In the genomic region with DNA sequence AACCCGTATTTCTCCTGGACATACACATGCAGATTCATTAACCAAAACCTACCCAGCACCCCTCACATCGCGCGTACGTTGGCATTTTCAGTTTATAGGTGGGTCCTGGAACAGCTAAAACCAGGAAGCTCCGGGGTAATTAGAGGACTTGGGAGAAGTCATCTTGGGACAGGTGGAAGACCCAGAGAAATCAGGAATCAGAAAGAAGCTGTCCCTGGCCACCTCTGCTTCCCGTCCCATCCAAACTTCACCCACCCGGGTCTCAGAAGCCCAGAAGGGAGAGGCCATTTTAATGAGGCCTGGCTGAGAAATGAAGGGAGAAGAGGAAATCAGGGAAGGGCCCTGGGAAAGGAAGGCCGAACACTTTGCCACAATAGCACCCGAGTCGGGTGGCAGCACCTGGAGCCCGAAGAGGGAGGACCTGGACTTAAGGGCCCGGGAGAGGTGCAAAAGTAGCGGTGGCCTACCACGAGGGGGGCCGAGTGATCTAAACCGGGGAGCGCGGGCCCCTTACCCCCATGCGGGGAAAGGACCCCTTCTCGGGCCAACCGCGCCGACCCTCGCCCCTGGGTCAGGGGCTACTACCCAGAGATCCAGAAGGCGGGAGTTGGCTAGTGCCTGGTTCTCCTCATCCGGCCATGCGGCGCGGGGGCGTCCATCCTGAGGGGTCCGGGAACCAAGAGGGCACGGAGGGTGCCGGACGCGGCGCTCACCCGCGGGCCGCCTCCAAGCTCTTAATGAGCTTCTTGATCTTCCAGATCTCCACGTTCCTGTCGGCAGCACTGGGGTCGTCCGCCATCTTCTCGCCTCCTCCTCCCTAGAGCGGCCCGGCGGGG, we compare ENCODE assay signal across 8 cellular contexts. TPM values are rescaled to one million over a fixed set of nuclear protein-coding genes. Genes with fewer than 3 reads are reported as not detected.
A peak's percentile ranks its signal among the peaks of the same experiment; 100 is the strongest.
DNase-seq lines count a peak whose midpoint lies in the region; ATAC-seq, FAIRE-seq and TF ChIP-seq lines count a peak whose summit lies in the region.

No MANE protein-coding gene starts in this region.

- H3K18ac ChIP-seq in neuronal stem cell (ENCODE audit: low read length) = peak overlapping the region; percentile 97

- peak overlapping the region; percentile 100 for H3K4me3 ChIP-seq in A549
- H3K4me3 ChIP-seq in neuronal stem cell (ENCODE audit: low read length in 2 of 2) = peak overlapping the region; percentile 71 to 97

- peak in 1 of 2 experiments; percentile 68; a peak in 3 of 6 replicates for ATAC-seq in A549
- ATAC-seq in GM21447 (IDR thresholded peaks at IDR 0.05; ENCODE audit: unreplicated experiment) = peak; percentile 1
- ATAC-seq in HG03521 (IDR thresholded peaks at IDR 0.05; ENCODE audit: unreplicated experiment) = no peak

- H3K79me1 ChIP-seq in neuronal stem cell (ENCODE audit: low read depth, low read length) = peaks cover 9% of the 10 kb centered on the region

- FAIRE-seq in A549 (lab: Jason Lieb, UNC) = no peak

- H2AFZ ChIP-seq in neuronal stem cell (ENCODE audit: low read length) = peak overlapping the region; percentile 95

- no peak for TF ChIP-seq RAD21 in A549 (conservative IDR thresholded peaks at IDR 0.05 in 1 of 2, IDR thresholded peaks at IDR 0.05 in 1 of 2)

- H4K91ac ChIP-seq in neuronal stem cell (ENCODE audit: low read depth, low read length, poor library complexity) = no peak overlapping the region

- WGBS in A549 (ENCODE audit: missing lambda C conversion rate) = 0% methylated on average over 38 of the region's 48 CpGs
- no CpG with 5 or more reads among the region's 48 CpGs for WGBS in neuronal stem cell (ENCODE audit: extremely low coverage in 2 of 2, insufficient read length in 2 of 2, insufficient replicate concordance in 1 of 2), 2 donors

- no peak overlapping the region for H3K14ac ChIP-seq in neuronal stem cell (ENCODE audit: low read length)

- CTCF ChIA-PET in A549 (lab: Yijun Ruan, JAX) = interaction anchor here (0.5 to 1.7 kb wide), 4 partner anchors 8 to 206 kb away, joined by 3 to 5 read pairs (median 4); no protein-coding TSS in a partner anchor

- H2BK5ac ChIP-seq in neuronal stem cell (ENCODE audit: low read length) = peak overlapping the region; percentile 75

- no peak overlapping the region for H3K23ac ChIP-seq in neuronal stem cell (ENCODE audit: low read depth, low read length, poor library complexity)

- peak overlapping the region; percentile 57 for H2BK120ac ChIP-seq in neuronal stem cell (ENCODE audit: low read depth, low read length)

- TF ChIP-seq EP300 in A549 (IDR thresholded peaks at IDR 0.05) = no peak

- H2AK5ac ChIP-seq in neuronal stem cell (ENCODE audit: low read depth, low read length) = peak overlapping the region; percentile 51

- POLR2A ChIA-PET in A549 (lab: Yijun Ruan, JAX) = interaction anchor here (0.9 to 2.5 kb wide), 13 partner anchors 8 to 204 kb away, joined by 3 to 21 read pairs (median 8); partner anchors contain the start of genes EGR1, FAM53C and HSPA9

- H3K36me3 ChIP-seq in neuronal stem cell (replicated peaks in 1 of 2; ENCODE audit: control insufficient read depth in 2 of 2, insufficient read depth in 2 of 2, low read length in 2 of 2) = peaks cover 3 to 47% of the 10 kb centered on the region in 2 donors

- no peak overlapping the region for H4K8ac ChIP-seq in neuronal stem cell (ENCODE audit: low read depth, low read length)

- H2BK15ac ChIP-seq in neuronal stem cell (ENCODE audit: low read length) = no peak overlapping the region

- H3K9me3 ChIP-seq in A549 (no peaks in the 10 kb centered on the region), neuronal stem cell (replicated peaks in 1 of 2; ENCODE audit: control insufficient read depth in 2 of 2, insufficient read depth in 1 of 2, low read depth in 1 of 2, low read length in 2 of 2) (no peaks in the 10 kb centered on the region)

- H3K27ac Mint-ChIP-seq in T-helper 1 cell treated with Interleukin-12 subunit alpha and Interleukin-12 subunit beta and Interleukin-4 antibody, amounts not matched to agents 30 μg/mL and 1 μg/mL, for 36 hours = peak overlapping the region; percentile 100

- no peaks in the 10 kb centered on the region for H3K27me3 Mint-ChIP-seq in T-helper 1 cell treated with Interleukin-12 subunit alpha and Interleukin-12 subunit beta and Interleukin-4 antibody, amounts not matched to agents 30 μg/mL and 1 μg/mL, for 36 hours (ENCODE audit: low read depth)

- peak overlapping the region; percentile 100 for H3K4me3 Mint-ChIP-seq in T-helper 1 cell treated with Interleukin-12 subunit alpha and Interleukin-12 subunit beta and Interleukin-4 antibody, amounts not matched to agents 30 μg/mL and 1 μg/mL, for 36 hours

- no peaks in the 10 kb centered on the region for H3K27me3 ChIP-seq in neuronal stem cell (ENCODE audit: control insufficient read depth in 3 of 3, insufficient read depth in 3 of 3, low read depth in 1 of 3, low read length in 3 of 3)

- H3K36me3 Mint-ChIP-seq in T-helper 1 cell treated with Interleukin-12 subunit alpha and Interleukin-12 subunit beta and Interleukin-4 antibody, amounts not matched to agents 30 μg/mL and 1 μg/mL, for 36 hours (ENCODE audit: low read depth) = peaks cover 13% of the 10 kb centered on the region

- H3K4ac ChIP-seq in neuronal stem cell (ENCODE audit: low read length) = no peak overlapping the region

- peaks cover 47% of the 10 kb centered on the region for H3K4me1 ChIP-seq in A549
- H3K4me1 ChIP-seq in neuronal stem cell (ENCODE audit: control insufficient read depth in 2 of 2, insufficient read depth in 1 of 2, low read depth in 1 of 2, low read length in 2 of 2) = peaks cover 11 to 17% of the 10 kb centered on the region in 2 donors

- DNase-seq in A549 (ENCODE audit: low read depth in 1 of 2, low spot score in 1 of 2) (no peak), erythroblast (lab: John Stamatoyannopoulos, UW) (peak; percentile 59 to 76), neuronal stem cell (ENCODE audit: low spot score) (no peak), AG08396 (ENCODE audit: low spot score) (no peak), DMS153 treated with DMSO at 0.1 percent for 48 hours (lab: John Stamatoyannopoulos, UW; ENCODE audit: unreplicated experiment) (no peak)

- H3K27ac ChIP-seq in A549 = peak overlapping the region; percentile 93 to 97
- H3K27ac ChIP-seq in neuronal stem cell (replicated peaks; ENCODE audit: low read length) = peak overlapping the region; percentile 71

- H3K4me2 ChIP-seq in A549 (peak overlapping the region; percentile 97), neuronal stem cell (ENCODE audit: insufficient read depth, low read length, poor library complexity, severe bottlenecking) (peak overlapping the region; percentile 92)

- no peaks in the 10 kb centered on the region for H3K9me3 Mint-ChIP-seq in T-helper 1 cell treated with Interleukin-12 subunit alpha and Interleukin-12 subunit beta and Interleukin-4 antibody, amounts not matched to agents 30 μg/mL and 1 μg/mL, for 36 hours

- TF ChIP-seq POLR2A in A549 (IDR thresholded peaks at IDR 0.05; ENCODE audit: low read length) (no peak), erythroblast (IDR thresholded peaks at IDR 0.05; ENCODE audit: low read length) (no peak)

- H3K9ac ChIP-seq in neuronal stem cell (ENCODE audit: low read depth, low read length, poor library complexity) = peak overlapping the region; percentile 98

- no peak for TF ChIP-seq CTCF in A549 (IDR thresholded peaks at IDR 0.05)

- H2BK12ac ChIP-seq in neuronal stem cell (ENCODE audit: low read length) = no peak overlapping the region

- H3K4me1 Mint-ChIP-seq in T-helper 1 cell treated with Interleukin-12 subunit alpha and Interleukin-12 subunit beta and Interleukin-4 antibody, amounts not matched to agents 30 μg/mL and 1 μg/mL, for 36 hours (ENCODE audit: low read depth) = peaks cover 47% of the 10 kb centered on the region

TF ChIP-seq in A549, 52 proteins besides CTCF, POLR2A, EP300 and RAD21 (continues in another document):
- no peak for TF ChIP-seq FOXS1 (CRISPR knock-in tag; IDR thresholded peaks at IDR 0.05)
- TF ChIP-seq MAZ (IDR thresholded peaks at IDR 0.05; ENCODE audit: borderline replicate concordance, low read depth, low read length) = no peak
- peak; percentile 42; the same call in 1 of the 2 replicates for TF ChIP-seq KDM5A (IDR thresholded peaks at IDR 0.05)
- no peak for TF ChIP-seq ZNF302 (CRISPR knock-in tag; IDR thresholded peaks at IDR 0.05)
- no peak for TF ChIP-seq ESRRA (IDR thresholded peaks at IDR 0.05; ENCODE audit: borderline replicate concordance, low read length)
- TF ChIP-seq TFCP2L1 (CRISPR knock-in tag; IDR thresholded peaks at IDR 0.05) = peak; percentile 0; the same call in 1 of the 2 replicates

RNA-seq across cellular contexts. Expression of gene ETF1, which starts 0.7 kb away (rescaled TPM):
- polyA plus RNA-seq in A549 (2011; rRNA removed) (140 and 161 TPM in 2 replicates), A549 (2017; fragmentation: RNase III; extraction: RNeasy Plus Mini Kit Qiagen cat#74134 plus additional on column Dnase treatment) (118 to 131 TPM (median 119 TPM) in 3 replicates)
- polyA plus RNA-seq in A549 (2012; cell fraction: cytosol; rRNA removed) = 39.7 and 44.0 TPM in 2 replicates
- polyA plus RNA-seq in A549 (2012; cell fraction: nucleus; rRNA removed) = 18.3 and 23.4 TPM in 2 replicates
- polyA minus RNA-seq in A549 (2011; rRNA and poly(A)+ RNA removed) = 79.1 and 79.8 TPM in 2 replicates
- polyA plus RNA-seq in neuronal stem cell (2013, experiment 1 of 2) = 63.9 TPM
- polyA plus RNA-seq in neuronal stem cell (2013, experiment 2 of 2) = 63.0 TPM

RNA-seq across cellular contexts. Expression of gene HSPA9, which starts 32.9 kb away (rescaled TPM):
- polyA plus RNA-seq in A549 (2011; rRNA removed) (544 and 615 TPM in 2 replicates), A549 (2017; fragmentation: RNase III; extraction: RNeasy Plus Mini Kit Qiagen cat#74134 plus additional on column Dnase treatment) (398 to 456 TPM (median 417 TPM) in 3 replicates)
- polyA plus RNA-seq in A549 (2012; cell fraction: cytosol; rRNA removed) = 200 and 228 TPM in 2 replicates
- polyA plus RNA-seq in A549 (2012; cell fraction: nucleus; rRNA removed) = 408 and 502 TPM in 2 replicates
- 619 and 723 TPM in 2 replicates for polyA minus RNA-seq in A549 (2011; rRNA and poly(A)+ RNA removed)
- 86.8 TPM for polyA plus RNA-seq in neuronal stem cell (2013, experiment 1 of 2)
- polyA plus RNA-seq in neuronal stem cell (2013, experiment 2 of 2) = 85.4 TPM

Comparison
In these comparisons a context has a peak if more than half of its experiments do, and no peak if none do; other contexts are left out.
1. DNase-seq: peak in erythroblast (2 of 2); none in A549 (0 of 2), neuronal stem cell (single experiment), AG08396 (single experiment) and DMS153 treated with DMSO at 0.1 percent for 48 hours (single experiment).